Comparison of ENCODE assay signal across 8 cellular contexts in genomic region chr1:51518730-51519047, GRCh38. TPM values are rescaled to one million over a fixed set of nuclear protein-coding genes. Genes with fewer than 3 reads are reported as not detected.
A peak's percentile ranks its signal among the peaks of the same experiment; 100 is the strongest.
DNase-seq lines count a peak whose midpoint lies in the region; ATAC-seq, FAIRE-seq and TF ChIP-seq lines count a peak whose summit lies in the region.

No MANE protein-coding gene starts in this region.

- peak overlapping the region; percentile 67 for H3K27ac ChIP-seq in parathyroid adenoma

- no peak for FAIRE-seq in RCC 7860 (lab: Jason Lieb, UNC)

- no peaks in the 10 kb centered on the region for H3K27me3 Mint-ChIP-seq in activated T-helper 1 cell treated with anti-CD3 and anti-CD28 coated beads, Interleukin-12 subunit alpha, Interleukin-12 subunit beta, Interleukin-2, Interleukin-4 antibody, amounts not matched to agents 30 ng/mL and 10 ng/mL and 1 ng/mL, durations not matched to agents 14 hours and 24 hours and 36 hours (ENCODE audit: insufficient read depth)

- peak overlapping the region; percentile 58 for H3K4me3 ChIP-seq in GM12875 (ENCODE audit: low read depth, low read length)
- peak overlapping the region; percentile 98 for H3K4me3 ChIP-seq in Loucy (ENCODE audit: low read length, poor library complexity, severe bottlenecking)
- peak overlapping the region; percentile 86 to 90 for H3K4me3 ChIP-seq in foreskin fibroblast (ENCODE audit: low read depth in 1 of 2, low read length in 2 of 2)
- H3K4me3 ChIP-seq in parathyroid adenoma (ENCODE audit: low read depth, low read length): peak overlapping the region; percentile 87

- peaks cover 16% of the 10 kb centered on the region for H3F3A ChIP-seq in Loucy (ENCODE audit: low read depth)

- peaks cover 42% of the 10 kb centered on the region for H4K20me1 ChIP-seq in Loucy (ENCODE audit: insufficient read depth, low read length, poor library complexity, severe bottlenecking)

- no peaks in the 10 kb centered on the region for H3K27me3 ChIP-seq in Loucy (ENCODE audit: insufficient read depth, low read length, poor library complexity, severe bottlenecking)
- H3K27me3 ChIP-seq in parathyroid adenoma (ENCODE audit: control insufficient read depth, insufficient read depth, low read length): no peaks in the 10 kb centered on the region

- no peaks in the 10 kb centered on the region for H3K36me3 ChIP-seq in Loucy (ENCODE audit: insufficient read depth, low read length)
- no peaks in the 10 kb centered on the region for H3K36me3 ChIP-seq in parathyroid adenoma (ENCODE audit: control insufficient read depth, insufficient read depth, low read length)

- peak overlapping the region; percentile 98 for H3K27ac Mint-ChIP-seq in activated T-helper 1 cell treated with anti-CD3 and anti-CD28 coated beads, Interleukin-12 subunit alpha, Interleukin-12 subunit beta, Interleukin-2, Interleukin-4 antibody, amounts not matched to agents 30 ng/mL and 10 ng/mL and 1 ng/mL, durations not matched to agents 14 hours and 24 hours and 36 hours

- H3K9me3 Mint-ChIP-seq in activated T-helper 1 cell treated with anti-CD3 and anti-CD28 coated beads, Interleukin-12 subunit alpha, Interleukin-12 subunit beta, Interleukin-2, Interleukin-4 antibody, amounts not matched to agents 30 ng/mL and 10 ng/mL and 1 ng/mL, durations not matched to agents 14 hours and 24 hours and 36 hours: no peaks in the 10 kb centered on the region

- H3K36me3 Mint-ChIP-seq in activated T-helper 1 cell treated with anti-CD3 and anti-CD28 coated beads, Interleukin-12 subunit alpha, Interleukin-12 subunit beta, Interleukin-2, Interleukin-4 antibody, amounts not matched to agents 30 ng/mL and 10 ng/mL and 1 ng/mL, durations not matched to agents 14 hours and 24 hours and 36 hours (ENCODE audit: low read depth): peaks cover 4% of the 10 kb centered on the region

- intact Hi-C loops in activated T-helper 1 cell treated with anti-CD3 and anti-CD28 coated beads, Interleukin-12 subunit alpha, Interleukin-12 subunit beta, Interleukin-2, Interleukin-4 antibody, amounts not matched to agents 30 ng/mL and 10 ng/mL and 1 ng/mL, durations not matched to agents 14 hours and 24 hours and 36 hours (cut with micrococcal nuclease): loop anchor here (1.0 to 10.0 kb wide), 12 partner anchors 9 to 544 kb away; partner anchors contain the start of genes BTF3L4, CDKN2C, NRDC and OSBPL9

- H3K4me1 ChIP-seq in Loucy (ENCODE audit: insufficient read depth, low read length, poor library complexity, severe bottlenecking) (peaks cover 60% of the 10 kb centered on the region), parathyroid adenoma (peaks cover 4% of the 10 kb centered on the region)

- H3K4me3 Mint-ChIP-seq in activated T-helper 1 cell treated with anti-CD3 and anti-CD28 coated beads, Interleukin-12 subunit alpha, Interleukin-12 subunit beta, Interleukin-2, Interleukin-4 antibody, amounts not matched to agents 30 ng/mL and 10 ng/mL and 1 ng/mL, durations not matched to agents 14 hours and 24 hours and 36 hours: peak overlapping the region; percentile 98

- no peak for TF ChIP-seq CTCF in GM12875 (IDR thresholded peaks at IDR 0.05; ENCODE audit: borderline replicate concordance, insufficient read depth, low read depth, low read length)
- no peak for TF ChIP-seq CTCF in Loucy (conservative IDR thresholded peaks at IDR 0.05; ENCODE audit: low read length)
- TF ChIP-seq CTCF in foreskin fibroblast (IDR thresholded peaks at IDR 0.05; ENCODE audit: low read depth, low read length): no peak
- TF ChIP-seq CTCF in parathyroid adenoma (IDR thresholded peaks at IDR 0.05): no peak

- H3K4me1 Mint-ChIP-seq in activated T-helper 1 cell treated with anti-CD3 and anti-CD28 coated beads, Interleukin-12 subunit alpha, Interleukin-12 subunit beta, Interleukin-2, Interleukin-4 antibody, amounts not matched to agents 30 ng/mL and 10 ng/mL and 1 ng/mL, durations not matched to agents 14 hours and 24 hours and 36 hours (ENCODE audit: low read depth): peaks cover 64% of the 10 kb centered on the region

- H2AFZ ChIP-seq in Loucy (ENCODE audit: low read length) (peak overlapping the region; percentile 69; the same call in 1 of the 2 replicates), parathyroid adenoma (peak overlapping the region; percentile 82)

- H3K4me2 ChIP-seq in Loucy (ENCODE audit: low read depth, low read length, poor library complexity, severe bottlenecking) (peak overlapping the region; percentile 88), parathyroid adenoma (ENCODE audit: low read length) (peak overlapping the region; percentile 94)

- DNase-seq in H4 (ENCODE audit: low spot score) (peak; percentile 21), foreskin fibroblast (peak in 1 of 2 donors; percentile 66), RCC 7860 (ENCODE audit: low spot score) (no peak)
- DNase-seq in activated T-helper 1 cell treated with anti-CD3 and anti-CD28 coated beads, Interleukin-12 subunit alpha, Interleukin-12 subunit beta, Interleukin-2, Interleukin-4 antibody, amounts not matched to agents 30 ng/mL and 10 ng/mL and 1 ng/mL, durations not matched to agents 14 hours and 24 hours and 36 hours (ENCODE audit: low spot score): peak; percentile 47

- peaks cover 51% of the 10 kb centered on the region for H3K79me2 ChIP-seq in Loucy (ENCODE audit: insufficient read depth, low read length)
- peaks cover 5% of the 10 kb centered on the region for H3K79me2 ChIP-seq in parathyroid adenoma

- no peak for ATAC-seq in HG03469 (IDR thresholded peaks at IDR 0.05; ENCODE audit: unreplicated experiment)

- H3K9me3 ChIP-seq in Loucy (ENCODE audit: insufficient read depth, low read depth, low read length) (no peaks in the 10 kb centered on the region), parathyroid adenoma (ENCODE audit: control insufficient read depth, low read length) (no peaks in the 10 kb centered on the region)

- no peaks in the 10 kb centered on the region for H3K9me2 ChIP-seq in Loucy (replicated peaks; ENCODE audit: low read depth, low read length)

- H3K9ac ChIP-seq in Loucy (ENCODE audit: low read depth, low read length, poor library complexity, severe bottlenecking) (peak overlapping the region; percentile 91), parathyroid adenoma (no peak overlapping the region)

RNA-seq across cellular contexts. Expression of gene EPS15, which starts 0.4 kb away (rescaled TPM):
- total RNA-seq in H4 (2014; rRNA removed; shearing (Covaris generic)): 31.5 and 34.0 TPM in 2 replicates
- 53.0 and 55.5 TPM in 2 replicates for total RNA-seq in activated T-helper 1 cell treated with anti-CD3 and anti-CD28 coated beads, Interleukin-12 subunit alpha, Interleukin-12 subunit beta, Interleukin-2, Interleukin-4 antibody, amounts not matched to agents 30 ng/mL and 10 ng/mL and 1 ng/mL, durations not matched to agents 14 hours and 24 hours and 36 hours
